20 cellular contexts compared by ENCODE assay signal in genomic region chr2:240461471-240462072, GRCh38. TPM values are rescaled to one million over a fixed set of nuclear protein-coding genes. Genes with fewer than 3 reads are reported as not detected.
DNase-seq lines count a peak whose midpoint lies in the region; ATAC-seq and TF ChIP-seq lines count a peak whose summit lies in the region.
"Had no signal": no experiment of that assay in that cellular context is flagged by ENCODE, and none has a peak within 500 bp of the region (broad histone marks: within the 10 kb centered on the region; RNA-seq: fewer than 3 reads in every experiment).

No MANE protein-coding gene starts in this region.

- H3K27me3 ChIP-seq in SJCRH30 (no peaks in the 10 kb centered on the region), left ventricle myocardium inferior (ENCODE audit: low read depth) (peaks cover 22% of the 10 kb centered on the region), ovary (no peaks in the 10 kb centered on the region)

- no peak for TF ChIP-seq POLR2A in ovary (IDR thresholded peaks at IDR 0.05)

- no peak for TF ChIP-seq CTCF in left ventricle myocardium inferior (IDR thresholded peaks at IDR 0.05; ENCODE audit: borderline replicate concordance)
- no peak for TF ChIP-seq CTCF in ovary (IDR thresholded peaks at IDR 0.05)

- no peaks in the 10 kb centered on the region for H3K9me3 Mint-ChIP-seq in activated CD4-positive, alpha-beta T cell treated with anti-CD3 and anti-CD28 coated beads, Interleukin-2, amount 10 ng/mL, durations not matched to agents 24 days and 14 days
- no peaks in the 10 kb centered on the region for H3K9me3 Mint-ChIP-seq in stimulated activated memory B cell treated with anti-CD40 and anti-IgM and Interleukin-4, amounts not matched to agents 10 μg/mL and 1 μg/mL and 100 μg/mL, for 72 hours
- H3K9me3 Mint-ChIP-seq: activated naive CD4-positive, alpha-beta T cell treated with anti-CD3 and anti-CD28 coated beads, Interleukin-2, amount 50 U/mL, for 72 hours; type B pancreatic cell had no signal

- H3K27ac ChIP-seq in SJCRH30, result peak overlapping the region; percentile 81; the same call in 1 of the 2 replicates
- H3K27ac ChIP-seq in left ventricle myocardium inferior (replicated peaks), result no peak overlapping the region
- no peak overlapping the region for H3K27ac ChIP-seq in ovary
- H3K27ac ChIP-seq: 22Rv1 had no signal

- no peaks in the 10 kb centered on the region for H3K36me3 Mint-ChIP-seq in activated CD4-positive, alpha-beta T cell treated with anti-CD3 and anti-CD28 coated beads, Interleukin-2, amount 10 ng/mL, durations not matched to agents 24 days and 14 days (ENCODE audit: low read depth)
- H3K36me3 Mint-ChIP-seq in stimulated activated memory B cell treated with anti-CD40 and anti-IgM and Interleukin-4, amounts not matched to agents 10 μg/mL and 1 μg/mL and 100 μg/mL, for 72 hours, result no peaks in the 10 kb centered on the region
- H3K36me3 Mint-ChIP-seq: activated naive CD4-positive, alpha-beta T cell treated with anti-CD3 and anti-CD28 coated beads, Interleukin-2, amount 50 U/mL, for 72 hours; type B pancreatic cell had no signal

- no peak overlapping the region for H3K4me3 Mint-ChIP-seq in activated CD4-positive, alpha-beta T cell treated with anti-CD3 and anti-CD28 coated beads, Interleukin-2, amount 10 ng/mL, durations not matched to agents 24 days and 14 days
- no peak overlapping the region for H3K4me3 Mint-ChIP-seq in stimulated activated memory B cell treated with anti-CD40 and anti-IgM and Interleukin-4, amounts not matched to agents 10 μg/mL and 1 μg/mL and 100 μg/mL, for 72 hours
- H3K4me3 Mint-ChIP-seq: type B pancreatic cell had no signal

- H3K4me3 ChIP-seq in SJCRH30 (no peak overlapping the region), left ventricle myocardium inferior (no peak overlapping the region), ovary (no peak overlapping the region)

- peaks cover under 1% of the 10 kb centered on the region for H3K27me3 Mint-ChIP-seq in activated CD4-positive, alpha-beta T cell treated with anti-CD3 and anti-CD28 coated beads, Interleukin-2, amount 10 ng/mL, durations not matched to agents 24 days and 14 days
- H3K27me3 Mint-ChIP-seq in stimulated activated memory B cell treated with anti-CD40 and anti-IgM and Interleukin-4, amounts not matched to agents 10 μg/mL and 1 μg/mL and 100 μg/mL, for 72 hours, result peaks cover 17% of the 10 kb centered on the region
- H3K27me3 Mint-ChIP-seq: type B pancreatic cell had no signal

- intact Hi-C loops in left ventricle myocardium inferior (cut with micrococcal nuclease), result no loop called here
- intact Hi-C loops in ovary (cut with DNase I), result no loop called here
- intact Hi-C loops in activated CD4-positive, alpha-beta T cell treated with anti-CD3 and anti-CD28 coated beads, Interleukin-2, amount 10 ng/mL, durations not matched to agents 24 days and 14 days (cut with micrococcal nuclease), result no loop called here

- no peaks in the 10 kb centered on the region for H3K4me1 Mint-ChIP-seq in activated CD4-positive, alpha-beta T cell treated with anti-CD3 and anti-CD28 coated beads, Interleukin-2, amount 10 ng/mL, durations not matched to agents 24 days and 14 days
- H3K4me1 Mint-ChIP-seq in stimulated activated memory B cell treated with anti-CD40 and anti-IgM and Interleukin-4, amounts not matched to agents 10 μg/mL and 1 μg/mL and 100 μg/mL, for 72 hours, result no peaks in the 10 kb centered on the region

- no peak for ATAC-seq in GM21786 (IDR thresholded peaks at IDR 0.05; ENCODE audit: unreplicated experiment)
- no peak for ATAC-seq in stimulated activated memory B cell treated with anti-CD40 and anti-IgM and Interleukin-4, amounts not matched to agents 10 μg/mL and 1 μg/mL and 100 μg/mL, for 72 hours
- ATAC-seq: activated naive CD4-positive, alpha-beta T cell treated with anti-CD3 and anti-CD28 coated beads, Interleukin-2, amount 50 U/mL, for 72 hours; stimulated activated naive CD8-positive, alpha-beta T cell treated with anti-CD3 and anti-CD28 coated beads, Interleukin-15, Interleukin-2, amounts not matched to agents 100 U/mL and 50 U/mL, for 24 hours had no signal

- H3K9me3 ChIP-seq in SJCRH30 (replicated peaks) (no peaks in the 10 kb centered on the region), left ventricle myocardium inferior (replicated peaks) (no peaks in the 10 kb centered on the region), ovary (no peaks in the 10 kb centered on the region)

- 88 to 92% (median 91%) methylated on average over 16 to 17 of the region's 17 CpGs for WGBS in ovary, 3 donors

- TF ChIP-seq EP300 in ovary (IDR thresholded peaks at IDR 0.05), result no peak

- H3K36me3 ChIP-seq in SJCRH30, result peaks cover 52% of the 10 kb centered on the region
- H3K36me3 ChIP-seq in left ventricle myocardium inferior, result peaks cover 25% of the 10 kb centered on the region
- no peaks in the 10 kb centered on the region for H3K36me3 ChIP-seq in ovary

- DNase-seq in activated CD4-positive, CD25-positive, alpha-beta regulatory T cell treated with anti-CD3 and anti-CD28 coated beads, Interleukin-2, amount 50 U/mL, for 72 hours, result peak; percentile 25
- DNase-seq in activated CD4-positive, CD25-positive, alpha-beta regulatory T cell (lab: John Stamatoyannopoulos, UW), result no peak
- DNase-seq in SJCRH30 (no peak), left ventricle myocardium inferior (peak; percentile 7), ovary (peak in 4 of 5 donors; percentile 8 to 25 (median 16))
- no peak for DNase-seq in activated CD4-positive, alpha-beta T cell treated with anti-CD3 and anti-CD28 coated beads, Interleukin-2, amount 10 ng/mL, durations not matched to agents 24 days and 14 days
- DNase-seq: activated CD4-positive, alpha-beta T cell treated with anti-CD3 and anti-CD28 coated beads, Interleukin-2, amount 50 U/mL, for 48 hours; AML-193; DMS79 treated with DMSO at 0.1 percent for 48 hours; H7; KG1; NCI-H1694 treated with DMSO at 0.1 percent for 48 hours; NCI-H774; SHP77 treated with DMSO at 0.1 percent for 48 hours had no signal

- H3K4me1 ChIP-seq in SJCRH30, result peaks cover 44% of the 10 kb centered on the region
- H3K4me1 ChIP-seq in left ventricle myocardium inferior, result peaks cover 26% of the 10 kb centered on the region
- H3K4me1 ChIP-seq in ovary (ENCODE audit: insufficient read depth), result no peaks in the 10 kb centered on the region

- no peak overlapping the region for H3K27ac Mint-ChIP-seq in activated CD4-positive, alpha-beta T cell treated with anti-CD3 and anti-CD28 coated beads, Interleukin-2, amount 10 ng/mL, durations not matched to agents 24 days and 14 days
- H3K27ac Mint-ChIP-seq in stimulated activated memory B cell treated with anti-CD40 and anti-IgM and Interleukin-4, amounts not matched to agents 10 μg/mL and 1 μg/mL and 100 μg/mL, for 72 hours, result no peak overlapping the region
- H3K27ac Mint-ChIP-seq: activated naive CD4-positive, alpha-beta T cell treated with anti-CD3 and anti-CD28 coated beads, Interleukin-2, amount 50 U/mL, for 72 hours; type B pancreatic cell had no signal

RNA-seq across cellular contexts. Expression of gene GPC1, which starts 26.1 kb away (rescaled TPM):
- 73.9 and 78.1 TPM in 2 replicates for total RNA-seq in SJCRH30 (2014; rRNA removed; shearing (Covaris generic))
- 187 TPM for total RNA-seq in left ventricle myocardium inferior
- 100 to 1,000 TPM in 1 of 7 donors, 10 to 100 TPM in 6; 27.2 to 149 (median 73.3) TPM for total RNA-seq in ovary
- 10 to 100 TPM in 1 of 2 donors, 1 to 10 TPM in 1; 2.9 to 63.3 TPM for polyA plus RNA-seq in ovary
- total RNA-seq in activated CD4-positive, alpha-beta T cell treated with anti-CD3 and anti-CD28 coated beads, Interleukin-2, amount 10 ng/mL, durations not matched to agents 24 days and 14 days, result 5.9 and 6.6 TPM in 2 replicates

Comparison
In these comparisons a context has a peak if more than half of its experiments do, and no peak if none do; other contexts are left out.
1. DNase-seq: peak in activated CD4-positive, CD25-positive, alpha-beta regulatory T cell treated with anti-CD3 and anti-CD28 coated beads, Interleukin-2, amount 50 U/mL, for 72 hours (single experiment), left ventricle myocardium inferior (single experiment) and ovary (4 of 5); none in activated CD4-positive, CD25-positive, alpha-beta regulatory T cell (0 of 4), SJCRH30 (0 of 2) and activated CD4-positive, alpha-beta T cell treated with anti-CD3 and anti-CD28 coated beads, Interleukin-2, amount 10 ng/mL, durations not matched to agents 24 days and 14 days (single experiment).